Comparison of ENCODE assay signal across 7 cellular contexts in the genomic region with DNA sequence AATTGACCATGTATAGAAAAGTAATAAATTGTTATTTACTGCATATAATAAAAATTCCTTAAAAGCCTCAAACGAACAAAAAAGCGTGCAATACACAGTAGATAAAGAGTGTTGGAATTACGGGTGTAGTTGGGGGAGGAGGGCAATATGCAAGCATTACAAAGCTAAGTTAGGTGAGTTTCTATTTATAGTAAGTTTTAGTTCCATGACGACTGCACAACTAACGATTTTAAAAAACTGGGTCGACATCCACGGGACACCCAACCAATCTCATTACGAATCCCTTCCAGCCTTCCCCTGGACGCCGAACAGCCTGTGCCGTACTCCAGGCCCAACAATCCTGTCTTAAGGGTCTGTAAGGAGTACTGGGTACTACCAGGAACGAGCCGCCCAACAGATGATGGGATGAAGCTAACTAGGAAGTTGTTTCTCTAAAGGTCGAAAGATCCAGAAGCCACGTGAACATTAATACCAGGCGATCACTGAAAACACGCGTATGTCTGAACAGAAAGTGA. TPM values are rescaled to one million over a fixed set of nuclear protein-coding genes. Genes with fewer than 3 reads are reported as not detected.
A peak's percentile ranks its signal among the peaks of the same experiment; 100 is the strongest.
DNase-seq lines count a peak whose midpoint lies in the region; ATAC-seq, FAIRE-seq and TF ChIP-seq lines count a peak whose summit lies in the region.

No MANE protein-coding gene starts in this region.

- peaks cover 32% of the 10 kb centered on the region for H3K4me1 Mint-ChIP-seq in activated T-helper 1 cell treated with anti-CD3 and anti-CD28 coated beads, Interleukin-12 subunit alpha, Interleukin-12 subunit beta, Interleukin-2, Interleukin-4 antibody, amounts not matched to agents 30 ng/mL and 10 ng/mL and 1 ng/mL, durations not matched to agents 14 hours and 24 hours and 36 hours (ENCODE audit: low read depth)

- DNase-seq in GM03348 (ENCODE audit: low spot score) = peak; percentile 15
- peak; percentile 2 for DNase-seq in activated T-helper 1 cell treated with anti-CD3 and anti-CD28 coated beads, Interleukin-12 subunit alpha, Interleukin-12 subunit beta, Interleukin-2, Interleukin-4 antibody, amounts not matched to agents 30 ng/mL and 10 ng/mL and 1 ng/mL, durations not matched to agents 14 hours and 24 hours and 36 hours (ENCODE audit: low spot score)
- DNase-seq in kidney = no peak
- DNase-seq in stimulated activated naive CD4-positive, alpha-beta T cell treated with Interleukin-2 at 50 U/mL for 16 hours (lab: John Stamatoyannopoulos, UW) = no peak
- no peak for DNase-seq in DMS153 treated with DMSO at 0.1 percent for 48 hours (lab: John Stamatoyannopoulos, UW; ENCODE audit: unreplicated experiment)

- no peaks in the 10 kb centered on the region for H3K9me3 Mint-ChIP-seq in activated T-helper 1 cell treated with anti-CD3 and anti-CD28 coated beads, Interleukin-12 subunit alpha, Interleukin-12 subunit beta, Interleukin-2, Interleukin-4 antibody, amounts not matched to agents 30 ng/mL and 10 ng/mL and 1 ng/mL, durations not matched to agents 14 hours and 24 hours and 36 hours

- H3K36me3 ChIP-seq in kidney (ENCODE audit: control insufficient read depth in 1 of 2, insufficient read depth in 2 of 2, low read length in 2 of 2) (no peaks in the 10 kb centered on the region), subcutaneous abdominal adipose tissue (ENCODE audit: control insufficient read depth in 5 of 5, insufficient read depth in 5 of 5, low read length in 5 of 5) (no peaks in the 10 kb centered on the region)

- H3K9ac ChIP-seq in kidney (ENCODE audit: low read length in 2 of 2) (no peak overlapping the region), subcutaneous abdominal adipose tissue (ENCODE audit: low read length in 5 of 5) (peak overlapping the region in 4 of 5 donors; percentile 78 to 92 (median 86))

- H3K4me3 Mint-ChIP-seq in activated T-helper 1 cell treated with anti-CD3 and anti-CD28 coated beads, Interleukin-12 subunit alpha, Interleukin-12 subunit beta, Interleukin-2, Interleukin-4 antibody, amounts not matched to agents 30 ng/mL and 10 ng/mL and 1 ng/mL, durations not matched to agents 14 hours and 24 hours and 36 hours = peak overlapping the region; percentile 89

- peak overlapping the region; percentile 82 for H3K27ac Mint-ChIP-seq in activated T-helper 1 cell treated with anti-CD3 and anti-CD28 coated beads, Interleukin-12 subunit alpha, Interleukin-12 subunit beta, Interleukin-2, Interleukin-4 antibody, amounts not matched to agents 30 ng/mL and 10 ng/mL and 1 ng/mL, durations not matched to agents 14 hours and 24 hours and 36 hours

- no peaks in the 10 kb centered on the region for H3K27me3 ChIP-seq in subcutaneous abdominal adipose tissue (ENCODE audit: control insufficient read depth in 5 of 5, insufficient read depth in 4 of 5, low read length in 5 of 5)

- H3K9me3 ChIP-seq in kidney (ENCODE audit: control insufficient read depth in 1 of 2, low read length in 2 of 2) (no peaks in the 10 kb centered on the region), subcutaneous abdominal adipose tissue (ENCODE audit: control insufficient read depth in 5 of 5, low read length in 5 of 5) (no peaks in the 10 kb centered on the region)

- H3K4me3 ChIP-seq in kidney (ENCODE audit: low read length in 2 of 2) (peak overlapping the region; percentile 48 to 78), subcutaneous abdominal adipose tissue (ENCODE audit: low read depth in 1 of 5, low read length in 5 of 5) (peak overlapping the region; percentile 57 to 90 (median 83))

- intact Hi-C loops in activated T-helper 1 cell treated with anti-CD3 and anti-CD28 coated beads, Interleukin-12 subunit alpha, Interleukin-12 subunit beta, Interleukin-2, Interleukin-4 antibody, amounts not matched to agents 30 ng/mL and 10 ng/mL and 1 ng/mL, durations not matched to agents 14 hours and 24 hours and 36 hours (cut with micrococcal nuclease) = loop anchor here (5.0 to 10.0 kb wide), 3 partner anchors 987 to 1450 kb away; a partner anchor contains a TSS
- intact Hi-C loops in kidney (cut with DNase I) = no loop called here

- H3K27me3 Mint-ChIP-seq in activated T-helper 1 cell treated with anti-CD3 and anti-CD28 coated beads, Interleukin-12 subunit alpha, Interleukin-12 subunit beta, Interleukin-2, Interleukin-4 antibody, amounts not matched to agents 30 ng/mL and 10 ng/mL and 1 ng/mL, durations not matched to agents 14 hours and 24 hours and 36 hours (ENCODE audit: insufficient read depth) = peaks cover 2% of the 10 kb centered on the region

- no peak for TF ChIP-seq CTCF in kidney (IDR thresholded peaks at IDR 0.05; ENCODE audit: borderline replicate concordance, extremely low read depth, insufficient read depth)

- H3K27ac ChIP-seq in kidney (ENCODE audit: low read depth in 2 of 2, low read length in 2 of 2) = no peak overlapping the region
- no peak overlapping the region for H3K27ac ChIP-seq in subcutaneous abdominal adipose tissue (ENCODE audit: low read depth, low read length)

- H3K4me1 ChIP-seq in kidney (ENCODE audit: control insufficient read depth in 1 of 2, insufficient read depth in 1 of 2, low read depth in 1 of 2, low read length in 2 of 2) (peaks cover 0 to 4% of the 10 kb centered on the region in 2 donors), subcutaneous abdominal adipose tissue (ENCODE audit: control insufficient read depth in 5 of 5, insufficient read depth in 5 of 5, low read length in 5 of 5) (peaks cover 3 to 18% (median 14%) of the 10 kb centered on the region in 5 donors)

- FAIRE-seq in kidney (lab: Jason Lieb, UNC) = no peak

- peaks cover 9% of the 10 kb centered on the region for H3K36me3 Mint-ChIP-seq in activated T-helper 1 cell treated with anti-CD3 and anti-CD28 coated beads, Interleukin-12 subunit alpha, Interleukin-12 subunit beta, Interleukin-2, Interleukin-4 antibody, amounts not matched to agents 30 ng/mL and 10 ng/mL and 1 ng/mL, durations not matched to agents 14 hours and 24 hours and 36 hours (ENCODE audit: low read depth)

- ATAC-seq in HG03354 (IDR thresholded peaks at IDR 0.05; ENCODE audit: poor library complexity, severe bottlenecking, unreplicated experiment) = peak; percentile 1

RNA-seq across cellular contexts. Expression of a gene that starts 0.7 kb away (rescaled TPM):
- total RNA-seq in activated T-helper 1 cell treated with anti-CD3 and anti-CD28 coated beads, Interleukin-12 subunit alpha, Interleukin-12 subunit beta, Interleukin-2, Interleukin-4 antibody, amounts not matched to agents 30 ng/mL and 10 ng/mL and 1 ng/mL, durations not matched to agents 14 hours and 24 hours and 36 hours = 29.0 and 30.1 TPM in 2 replicates
- 0.35 TPM for total RNA-seq in kidney
- not detected for polyA plus RNA-seq in kidney (ENCODE audit: insufficient read depth, low read depth, low replicate concordance)

RNA-seq across cellular contexts. Expression of a gene that starts 22.6 kb away (rescaled TPM):
- not detected in 2 replicates for total RNA-seq in activated T-helper 1 cell treated with anti-CD3 and anti-CD28 coated beads, Interleukin-12 subunit alpha, Interleukin-12 subunit beta, Interleukin-2, Interleukin-4 antibody, amounts not matched to agents 30 ng/mL and 10 ng/mL and 1 ng/mL, durations not matched to agents 14 hours and 24 hours and 36 hours
- not detected for total RNA-seq in kidney
- not detected for polyA plus RNA-seq in kidney (ENCODE audit: insufficient read depth, low read depth, low replicate concordance)

RNA-seq across cellular contexts. Expression of a gene that starts 48.1 kb away (rescaled TPM):
- total RNA-seq in activated T-helper 1 cell treated with anti-CD3 and anti-CD28 coated beads, Interleukin-12 subunit alpha, Interleukin-12 subunit beta, Interleukin-2, Interleukin-4 antibody, amounts not matched to agents 30 ng/mL and 10 ng/mL and 1 ng/mL, durations not matched to agents 14 hours and 24 hours and 36 hours = not detected in 2 replicates
- total RNA-seq in kidney = not detected
- not detected for polyA plus RNA-seq in kidney (ENCODE audit: insufficient read depth, low read depth, low replicate concordance)

Comparison
In these comparisons a context has a peak if more than half of its experiments do, and no peak if none do; other contexts are left out.
1. DNase-seq: peak in GM03348 (single experiment) and activated T-helper 1 cell treated with anti-CD3 and anti-CD28 coated beads, Interleukin-12 subunit alpha, Interleukin-12 subunit beta, Interleukin-2, Interleukin-4 antibody, amounts not matched to agents 30 ng/mL and 10 ng/mL and 1 ng/mL, durations not matched to agents 14 hours and 24 hours and 36 hours (single experiment); none in kidney (single experiment), stimulated activated naive CD4-positive, alpha-beta T cell treated with Interleukin-2 at 50 U/mL for 16 hours (single experiment) and DMS153 treated with DMSO at 0.1 percent for 48 hours (single experiment).
2. H3K9ac ChIP-seq: peak in subcutaneous abdominal adipose tissue (4 of 5); none in kidney (0 of 2).
3. RNA of a gene that starts 0.7 kb away (total RNA-seq): 29.0 to 30.1 TPM in activated T-helper 1 cell treated with anti-CD3 and anti-CD28 coated beads, Interleukin-12 subunit alpha, Interleukin-12 subunit beta, Interleukin-2, Interleukin-4 antibody, amounts not matched to agents 30 ng/mL and 10 ng/mL and 1 ng/mL, durations not matched to agents 14 hours and 24 hours and 36 hours; 0.35 TPM in kidney (single experiment); every median in the first group is over 10 times any median in the second.